ENCODE assay signal across 6 cellular contexts in genomic region chr4:93770201-93770600, GRCh38. TPM values are rescaled to one million over a fixed set of nuclear protein-coding genes. Genes with fewer than 3 reads are reported as not detected.
"Had no signal": no experiment of that assay in that cellular context is flagged by ENCODE, and none has a peak within 500 bp of the region (broad histone marks: within the 10 kb centered on the region; RNA-seq: fewer than 3 reads in every experiment).

No MANE protein-coding gene starts in this region.

- DNase-seq: H9, HCEC 1CT had no signal

- ATAC-seq: GM23338, HepG2 had no signal

- H3K27ac ChIP-seq: HL-60 had no signal

- H3K4me3 ChIP-seq: GM23338 had no signal

RNA-seq across cellular contexts. Expression of gene ATOH1, which starts 58.4 kb away (rescaled TPM):
- total RNA-seq: H9, HepG2, HT1080 had no signal
